In genomic region chr13:76879211-76879875, GRCh38 we compare ENCODE assay signal across 1 cellular context.
A peak's percentile ranks its signal among the peaks of the same experiment; 100 is the strongest.
TF ChIP-seq lines count a peak whose summit lies in the region.

No MANE protein-coding gene starts in this region.

TF ChIP-seq in IMR-90, 13 proteins besides CTCF, POLR2A, EP300 and RAD21:
- TF ChIP-seq CEBPB (IDR thresholded peaks at IDR 0.05; ENCODE audit: low read depth, low read length) (peak; percentile 85), BHLHE40 (IDR thresholded peaks at IDR 0.05; ENCODE audit: low read depth, low read length) (no peak)
